ENCODE assay signal across 7 cellular contexts in the genomic region with DNA sequence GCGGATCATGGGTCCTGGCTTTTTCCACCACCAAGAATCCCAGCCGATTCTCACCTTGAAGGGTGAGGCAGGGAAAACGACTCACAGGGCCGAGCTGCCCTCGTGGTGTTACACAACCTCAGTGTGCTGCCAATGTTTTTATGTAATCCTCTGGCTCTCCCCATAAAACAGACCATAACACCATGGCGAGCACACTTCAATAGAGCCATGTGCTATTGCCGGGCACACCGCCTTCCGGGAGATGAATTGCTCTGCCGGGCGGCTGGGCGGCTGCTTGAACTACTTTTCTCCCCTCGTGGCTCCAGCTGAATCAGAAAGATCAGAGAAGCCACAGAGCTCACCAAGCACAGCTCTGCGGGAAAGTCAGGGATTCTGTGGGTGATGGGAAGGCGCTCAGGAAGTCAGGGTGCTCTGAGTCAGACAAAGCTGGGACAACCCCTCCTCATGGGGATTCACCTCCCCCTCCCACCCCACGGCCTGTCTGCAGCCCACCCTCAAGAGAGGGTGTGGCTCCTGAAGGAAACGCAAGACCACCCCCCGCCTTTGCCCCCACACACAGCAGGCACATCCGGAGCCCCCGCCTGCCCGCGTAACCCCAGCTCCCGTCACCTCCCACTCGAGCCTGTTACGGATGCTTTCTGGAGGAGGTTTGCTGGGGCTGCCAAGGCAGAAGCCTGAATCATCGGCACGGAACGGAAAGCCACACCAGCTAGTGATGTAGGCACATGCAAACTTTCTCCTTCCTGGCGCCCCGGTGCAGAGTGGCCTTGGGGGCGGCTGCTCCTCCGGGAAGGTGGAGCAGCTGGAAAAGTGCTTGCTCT. TPM values are rescaled to one million over a fixed set of nuclear protein-coding genes. Genes with fewer than 3 reads are reported as not detected.
DNase-seq lines count a peak whose midpoint lies in the region; ATAC-seq and TF ChIP-seq lines count a peak whose summit lies in the region.

No MANE protein-coding gene starts in this region.

- peaks cover 7% of the 10 kb centered on the region for H3K4me1 Mint-ChIP-seq in activated CD4-positive, alpha-beta T cell treated with anti-CD3 and anti-CD28 coated beads, Interleukin-2, amount 10 ng/mL, durations not matched to agents 24 days and 14 days

- no peaks in the 10 kb centered on the region for H3K36me3 Mint-ChIP-seq in activated CD4-positive, alpha-beta T cell treated with anti-CD3 and anti-CD28 coated beads, Interleukin-2, amount 10 ng/mL, durations not matched to agents 24 days and 14 days (ENCODE audit: low read depth)

- peak overlapping the region; percentile 53 for H3K27ac Mint-ChIP-seq in activated CD4-positive, alpha-beta T cell treated with anti-CD3 and anti-CD28 coated beads, Interleukin-2, amount 10 ng/mL, durations not matched to agents 24 days and 14 days

- H3K27me3 Mint-ChIP-seq in activated CD4-positive, alpha-beta T cell treated with anti-CD3 and anti-CD28 coated beads, Interleukin-2, amount 10 ng/mL, durations not matched to agents 24 days and 14 days = peaks cover 21% of the 10 kb centered on the region

- TF ChIP-seq CTCF in HFF-Myc (IDR thresholded peaks at IDR 0.05; ENCODE audit: low read depth, low read length, missing control alignments) = no peak

- H3K9me3 Mint-ChIP-seq in activated CD4-positive, alpha-beta T cell treated with anti-CD3 and anti-CD28 coated beads, Interleukin-2, amount 10 ng/mL, durations not matched to agents 24 days and 14 days = peaks cover 6% of the 10 kb centered on the region

- intact Hi-C loops in activated CD4-positive, alpha-beta T cell treated with anti-CD3 and anti-CD28 coated beads, Interleukin-2, amount 10 ng/mL, durations not matched to agents 24 days and 14 days (cut with micrococcal nuclease) = no loop called here

- ATAC-seq in esophagus mucosa (peak; percentile 46), GM19035 (IDR thresholded peaks at IDR 0.05; ENCODE audit: unreplicated experiment) (no peak), GM18858 (IDR thresholded peaks at IDR 0.05; ENCODE audit: unreplicated experiment) (no peak)

- peak; percentile 37 for DNase-seq in HFF-Myc (ENCODE audit: extremely low read depth, low read depth)
- peak; percentile 59 for DNase-seq in activated CD4-positive, alpha-beta T cell treated with anti-CD3 and anti-CD28 coated beads, Interleukin-2, amount 10 ng/mL, durations not matched to agents 24 days and 14 days
- peak; percentile 26 for DNase-seq in pons (ENCODE audit: low spot score)
- DNase-seq in NCI-H82 (lab: John Stamatoyannopoulos, UW) = no peak

- H3K4me3 Mint-ChIP-seq in activated CD4-positive, alpha-beta T cell treated with anti-CD3 and anti-CD28 coated beads, Interleukin-2, amount 10 ng/mL, durations not matched to agents 24 days and 14 days = peak overlapping the region; percentile 37

- H3K4me3 ChIP-seq in HFF-Myc (replicated peaks; ENCODE audit: low read depth, low read length) = peak overlapping the region; percentile 3; the same call in 1 of the 2 replicates

RNA-seq across cellular contexts. Expression of a gene that starts 1.8 kb away (rescaled TPM):
- total RNA-seq in activated CD4-positive, alpha-beta T cell treated with anti-CD3 and anti-CD28 coated beads, Interleukin-2, amount 10 ng/mL, durations not matched to agents 24 days and 14 days = 0.19 TPM in 1 of 2 replicates, not detected in the other
- total RNA-seq in esophagus mucosa = not detected
